ENCODE assay signal across 14 cellular contexts in the genomic region with DNA sequence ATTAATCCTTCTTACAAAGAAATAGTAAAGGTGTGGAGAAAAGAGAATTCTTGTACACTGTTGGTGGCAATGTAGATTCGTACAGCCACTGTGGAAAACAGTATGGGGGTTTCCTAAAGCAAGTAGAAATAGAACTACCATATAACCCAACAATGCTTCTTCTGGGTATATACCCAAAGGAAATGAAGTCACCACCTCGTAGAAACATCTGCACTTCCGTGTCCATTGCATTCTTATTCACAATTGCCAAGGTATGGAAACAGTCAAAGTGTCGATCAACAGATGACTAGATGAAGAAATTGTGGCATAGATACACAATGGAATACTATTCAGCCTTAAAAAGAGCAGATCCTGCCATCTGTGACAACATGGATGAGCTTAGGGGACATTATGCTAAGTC.
DNase-seq lines count a peak whose midpoint lies in the region; ATAC-seq and TF ChIP-seq lines count a peak whose summit lies in the region.
"Had no signal": no experiment of that assay in that cellular context is flagged by ENCODE, and none has a peak within 500 bp of the region (broad histone marks: within the 10 kb centered on the region; RNA-seq: fewer than 3 reads in every experiment).

No MANE protein-coding gene starts in this region.

- TF ChIP-seq CTCF in activated CD8-positive, alpha-beta T cell treated with anti-CD3 and anti-CD28 coated beads for 36 hours (IDR thresholded peaks at IDR 0.05) = no peak

- ATAC-seq in activated CD8-positive, alpha-beta T cell treated with anti-CD3 and anti-CD28 coated beads for 36 hours = peak; percentile 74
- ATAC-seq in activated CD8-positive, alpha-beta T cell treated with anti-CD3 and anti-CD28 coated beads, Interleukin-2, amount 10 ng/mL, durations not matched to agents 7 days and 5 days = no peak
- peak; percentile 22 for ATAC-seq in activated naive CD8-positive, alpha-beta T cell treated with anti-CD3 and anti-CD28 coated beads, Interleukin-2, amount 50 U/mL, for 24 hours
- ATAC-seq: GM12878, HCT116 had no signal

- peaks cover 13% of the 10 kb centered on the region for H3K4me1 Mint-ChIP-seq in activated CD8-positive, alpha-beta T cell treated with anti-CD3 and anti-CD28 coated beads for 36 hours (ENCODE audit: low read depth)
- peaks cover 11% of the 10 kb centered on the region for H3K4me1 Mint-ChIP-seq in activated CD8-positive, alpha-beta T cell treated with anti-CD3 and anti-CD28 coated beads, Interleukin-2, amount 10 ng/mL, durations not matched to agents 7 days and 5 days (ENCODE audit: low read depth)
- peaks cover 13% of the 10 kb centered on the region for H3K4me1 Mint-ChIP-seq in activated naive CD8-positive, alpha-beta T cell treated with anti-CD3 and anti-CD28 coated beads, Interleukin-2, amount 50 U/mL, for 24 hours
- H3K4me1 Mint-ChIP-seq in activated naive CD8-positive, alpha-beta T cell treated with anti-CD3 and anti-CD28 coated beads for 36 hours = peaks cover 9% of the 10 kb centered on the region
- H3K4me1 Mint-ChIP-seq in activated T-helper 2 cell treated with anti-CD3 and anti-CD28 coated beads, Interferon-gamma antibody, Interleukin-2, Interleukin-4, amounts not matched to agents 10 μg/mL and 5 μg/mL and 100 μg/mL, durations not matched to agents 14 hours and 24 hours and 36 hours (ENCODE audit: low read depth) = peaks cover 33% of the 10 kb centered on the region
- H3K4me1 Mint-ChIP-seq: B cell had no signal

- DNase-seq in activated CD8-positive, alpha-beta T cell treated with anti-CD3 and anti-CD28 coated beads for 36 hours = no peak
- no peak for DNase-seq in activated CD8-positive, alpha-beta T cell treated with anti-CD3 and anti-CD28 coated beads, Interleukin-2, amount 10 ng/mL, durations not matched to agents 7 days and 5 days
- DNase-seq in activated naive CD8-positive, alpha-beta T cell treated with anti-CD3 and anti-CD28 coated beads, Interleukin-2, amount 50 U/mL, for 24 hours = no peak
- no peak for DNase-seq in activated naive CD8-positive, alpha-beta T cell treated with anti-CD3 and anti-CD28 coated beads for 36 hours
- DNase-seq in activated T-helper 2 cell treated with anti-CD3 and anti-CD28 coated beads, Interferon-gamma antibody, Interleukin-2, Interleukin-4, amounts not matched to agents 10 μg/mL and 5 μg/mL and 100 μg/mL, durations not matched to agents 14 hours and 24 hours and 36 hours (ENCODE audit: low spot score) = no peak
- DNase-seq in OCI-M1 (lab: John Stamatoyannopoulos, UW) = no peak
- no peak for DNase-seq in GM19238 (ENCODE audit: insufficient read length, low spot score)
- DNase-seq: C1 segment of cervical spinal cord, DMS79, GM23248 had no signal

- H3K9me3 Mint-ChIP-seq in activated CD8-positive, alpha-beta T cell treated with anti-CD3 and anti-CD28 coated beads for 36 hours = no peaks in the 10 kb centered on the region
- no peaks in the 10 kb centered on the region for H3K9me3 Mint-ChIP-seq in activated CD8-positive, alpha-beta T cell treated with anti-CD3 and anti-CD28 coated beads, Interleukin-2, amount 10 ng/mL, durations not matched to agents 7 days and 5 days (ENCODE audit: insufficient read depth)
- no peaks in the 10 kb centered on the region for H3K9me3 Mint-ChIP-seq in activated naive CD8-positive, alpha-beta T cell treated with anti-CD3 and anti-CD28 coated beads, Interleukin-2, amount 50 U/mL, for 24 hours
- H3K9me3 Mint-ChIP-seq in activated naive CD8-positive, alpha-beta T cell treated with anti-CD3 and anti-CD28 coated beads for 36 hours = no peaks in the 10 kb centered on the region
- peaks cover 4% of the 10 kb centered on the region for H3K9me3 Mint-ChIP-seq in activated T-helper 2 cell treated with anti-CD3 and anti-CD28 coated beads, Interferon-gamma antibody, Interleukin-2, Interleukin-4, amounts not matched to agents 10 μg/mL and 5 μg/mL and 100 μg/mL, durations not matched to agents 14 hours and 24 hours and 36 hours
- H3K9me3 Mint-ChIP-seq: CD4-positive, alpha-beta memory T cell had no signal

- H3K27ac Mint-ChIP-seq in activated CD8-positive, alpha-beta T cell treated with anti-CD3 and anti-CD28 coated beads for 36 hours = no peak overlapping the region
- H3K27ac Mint-ChIP-seq in activated CD8-positive, alpha-beta T cell treated with anti-CD3 and anti-CD28 coated beads, Interleukin-2, amount 10 ng/mL, durations not matched to agents 7 days and 5 days = no peak overlapping the region
- H3K27ac Mint-ChIP-seq in activated naive CD8-positive, alpha-beta T cell treated with anti-CD3 and anti-CD28 coated beads, Interleukin-2, amount 50 U/mL, for 24 hours = no peak overlapping the region
- H3K27ac Mint-ChIP-seq in activated naive CD8-positive, alpha-beta T cell treated with anti-CD3 and anti-CD28 coated beads for 36 hours = no peak overlapping the region
- H3K27ac Mint-ChIP-seq in activated T-helper 2 cell treated with anti-CD3 and anti-CD28 coated beads, Interferon-gamma antibody, Interleukin-2, Interleukin-4, amounts not matched to agents 10 μg/mL and 5 μg/mL and 100 μg/mL, durations not matched to agents 14 hours and 24 hours and 36 hours = peak overlapping the region; percentile 57
- H3K27ac Mint-ChIP-seq: B cell; CD4-positive, alpha-beta memory T cell had no signal

- H3K36me3 Mint-ChIP-seq in activated CD8-positive, alpha-beta T cell treated with anti-CD3 and anti-CD28 coated beads for 36 hours (ENCODE audit: low read depth) = no peaks in the 10 kb centered on the region
- no peaks in the 10 kb centered on the region for H3K36me3 Mint-ChIP-seq in activated CD8-positive, alpha-beta T cell treated with anti-CD3 and anti-CD28 coated beads, Interleukin-2, amount 10 ng/mL, durations not matched to agents 7 days and 5 days (ENCODE audit: low read depth)
- no peaks in the 10 kb centered on the region for H3K36me3 Mint-ChIP-seq in activated naive CD8-positive, alpha-beta T cell treated with anti-CD3 and anti-CD28 coated beads, Interleukin-2, amount 50 U/mL, for 24 hours (ENCODE audit: low read depth)
- no peaks in the 10 kb centered on the region for H3K36me3 Mint-ChIP-seq in activated naive CD8-positive, alpha-beta T cell treated with anti-CD3 and anti-CD28 coated beads for 36 hours
- H3K36me3 Mint-ChIP-seq in activated T-helper 2 cell treated with anti-CD3 and anti-CD28 coated beads, Interferon-gamma antibody, Interleukin-2, Interleukin-4, amounts not matched to agents 10 μg/mL and 5 μg/mL and 100 μg/mL, durations not matched to agents 14 hours and 24 hours and 36 hours (ENCODE audit: low read depth) = no peaks in the 10 kb centered on the region
- H3K36me3 Mint-ChIP-seq: CD4-positive, alpha-beta memory T cell had no signal

- POLR2A ChIA-PET in activated CD8-positive, alpha-beta T cell treated with anti-CD3 and anti-CD28 coated beads for 36 hours (lab: Charles Lee) = no interaction called here
- POLR2A ChIA-PET in activated CD8-positive, alpha-beta T cell treated with anti-CD3 and anti-CD28 coated beads, Interleukin-2, amount 10 ng/mL, durations not matched to agents 7 days and 5 days (lab: Charles Lee) = no interaction called here

- CTCF ChIA-PET in activated CD8-positive, alpha-beta T cell treated with anti-CD3 and anti-CD28 coated beads for 36 hours (lab: Charles Lee) = interaction anchor here (1.3 to 1.4 kb wide), 2 partner anchors 17 to 34 kb away, joined by 3 read pairs; no protein-coding TSS in a partner anchor
- CTCF ChIA-PET in activated CD8-positive, alpha-beta T cell treated with anti-CD3 and anti-CD28 coated beads, Interleukin-2, amount 10 ng/mL, durations not matched to agents 7 days and 5 days (lab: Charles Lee) = interaction anchor here (1.5 kb wide), 1 partner anchor 229 kb away, joined by 4 read pairs; no protein-coding TSS in a partner anchor

- H3K27me3 Mint-ChIP-seq in activated CD8-positive, alpha-beta T cell treated with anti-CD3 and anti-CD28 coated beads for 36 hours = no peaks in the 10 kb centered on the region
- H3K27me3 Mint-ChIP-seq in activated CD8-positive, alpha-beta T cell treated with anti-CD3 and anti-CD28 coated beads, Interleukin-2, amount 10 ng/mL, durations not matched to agents 7 days and 5 days (ENCODE audit: low read depth) = no peaks in the 10 kb centered on the region
- H3K27me3 Mint-ChIP-seq in activated naive CD8-positive, alpha-beta T cell treated with anti-CD3 and anti-CD28 coated beads, Interleukin-2, amount 50 U/mL, for 24 hours = no peaks in the 10 kb centered on the region
- H3K27me3 Mint-ChIP-seq in activated naive CD8-positive, alpha-beta T cell treated with anti-CD3 and anti-CD28 coated beads for 36 hours = no peaks in the 10 kb centered on the region
- H3K27me3 Mint-ChIP-seq in activated T-helper 2 cell treated with anti-CD3 and anti-CD28 coated beads, Interferon-gamma antibody, Interleukin-2, Interleukin-4, amounts not matched to agents 10 μg/mL and 5 μg/mL and 100 μg/mL, durations not matched to agents 14 hours and 24 hours and 36 hours (ENCODE audit: low read depth) = no peaks in the 10 kb centered on the region
- H3K27me3 Mint-ChIP-seq: B cell had no signal

- intact Hi-C loops in activated CD8-positive, alpha-beta T cell treated with anti-CD3 and anti-CD28 coated beads for 36 hours (cut with micrococcal nuclease) = no loop called here
- intact Hi-C loops in activated T-helper 2 cell treated with anti-CD3 and anti-CD28 coated beads, Interferon-gamma antibody, Interleukin-2, Interleukin-4, amounts not matched to agents 10 μg/mL and 5 μg/mL and 100 μg/mL, durations not matched to agents 14 hours and 24 hours and 36 hours (cut with micrococcal nuclease) = no loop called here

- H3K4me3 Mint-ChIP-seq in activated CD8-positive, alpha-beta T cell treated with anti-CD3 and anti-CD28 coated beads for 36 hours = no peak overlapping the region
- no peak overlapping the region for H3K4me3 Mint-ChIP-seq in activated CD8-positive, alpha-beta T cell treated with anti-CD3 and anti-CD28 coated beads, Interleukin-2, amount 10 ng/mL, durations not matched to agents 7 days and 5 days
- no peak overlapping the region for H3K4me3 Mint-ChIP-seq in activated naive CD8-positive, alpha-beta T cell treated with anti-CD3 and anti-CD28 coated beads, Interleukin-2, amount 50 U/mL, for 24 hours
- no peak overlapping the region for H3K4me3 Mint-ChIP-seq in activated naive CD8-positive, alpha-beta T cell treated with anti-CD3 and anti-CD28 coated beads for 36 hours
- no peak overlapping the region for H3K4me3 Mint-ChIP-seq in activated T-helper 2 cell treated with anti-CD3 and anti-CD28 coated beads, Interferon-gamma antibody, Interleukin-2, Interleukin-4, amounts not matched to agents 10 μg/mL and 5 μg/mL and 100 μg/mL, durations not matched to agents 14 hours and 24 hours and 36 hours (ENCODE audit: low read depth)
- H3K4me3 Mint-ChIP-seq: B cell had no signal
